In the genomic region with DNA sequence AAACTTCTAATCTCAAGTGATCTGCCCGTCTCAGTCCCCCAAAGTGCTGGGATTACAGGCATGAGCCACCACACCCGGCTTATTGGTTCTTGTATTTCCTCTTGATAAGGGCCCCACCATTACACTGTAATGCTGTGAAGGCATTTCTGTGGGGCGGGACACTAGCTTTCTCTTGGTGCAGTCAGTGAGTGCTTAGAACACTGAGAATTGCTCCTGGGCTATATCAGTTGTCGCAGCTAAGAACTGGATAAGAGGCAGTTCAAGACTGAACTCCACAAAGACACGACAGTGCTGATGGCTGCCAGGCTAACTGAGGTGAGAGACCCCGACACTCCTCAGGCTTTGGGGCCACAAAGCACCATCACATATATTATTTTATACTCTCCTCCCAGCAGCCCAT, we compare ENCODE assay signal across 1 cellular context.
TF ChIP-seq lines count a peak whose summit lies in the region.

No MANE protein-coding gene starts in this region.

TF ChIP-seq in liver, 16 proteins besides CTCF, POLR2A, EP300 and RAD21:
- TF ChIP-seq JUND (IDR thresholded peaks at IDR 0.05) (no peak), HNF4G (IDR thresholded peaks at IDR 0.05) (no peak), RXRA (IDR thresholded peaks at IDR 0.05) (no peak), HNF4A (conservative IDR thresholded peaks at IDR 0.05) (no peak), NR2F2 (IDR thresholded peaks at IDR 0.05) (no peak), FOXA1 (IDR thresholded peaks at IDR 0.05) (no peak)
